ENCODE assay signal across 26 cellular contexts in the genomic region with DNA sequence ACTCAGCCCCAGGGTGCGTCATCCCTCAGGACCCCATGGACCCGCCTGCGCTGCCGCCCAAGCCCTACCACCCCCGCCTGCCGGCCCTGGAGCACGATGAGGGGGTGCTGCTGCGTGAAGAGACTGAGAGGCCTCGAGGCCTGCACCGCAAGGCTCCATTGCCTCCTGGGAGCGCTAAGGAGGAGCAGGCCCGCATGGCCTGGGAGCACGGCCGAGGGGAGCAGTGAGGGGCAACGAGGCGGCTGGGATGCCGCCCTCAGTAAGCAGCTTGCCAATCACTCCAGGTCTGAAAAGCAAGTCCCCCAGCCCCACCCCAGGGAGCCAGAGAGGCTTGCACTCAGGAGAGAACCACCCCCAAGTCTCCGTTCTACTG. TPM values are rescaled to one million over a fixed set of nuclear protein-coding genes. Genes with fewer than 3 reads are reported as not detected.
DNase-seq lines count a peak whose midpoint lies in the region; ATAC-seq, FAIRE-seq and TF ChIP-seq lines count a peak whose summit lies in the region.
"Had no signal": no experiment of that assay in that cellular context is flagged by ENCODE, and none has a peak within 500 bp of the region (broad histone marks: within the 10 kb centered on the region; RNA-seq: fewer than 3 reads in every experiment).

No MANE protein-coding gene starts in this region.

- H3K79me2 ChIP-seq in osteoblast (ENCODE audit: insufficient read depth, low read length): peaks cover 29% of the 10 kb centered on the region

- no peak for TF ChIP-seq POLR2A in stomach (IDR thresholded peaks at IDR 0.05)

- peak; percentile 36 for DNase-seq in activated CD8-positive, alpha-beta memory T cell treated with anti-CD3 and anti-CD28 coated beads, Interleukin-2, amount 50 U/mL, for 48 hours
- DNase-seq in activated CD8-positive, alpha-beta memory T cell treated with anti-CD3 and anti-CD28 coated beads, Interleukin-2, amount 50 U/mL, for 4 hours: no peak
- peak; percentile 54 for DNase-seq in RWPE2 (ENCODE audit: low spot score)
- peak; percentile 78 for DNase-seq in mesenteric fat pad (ENCODE audit: low spot score)
- DNase-seq in osteoblast (ENCODE audit: insufficient read length, low spot score, missing footprints): peak; percentile 30
- DNase-seq in GM19239 (ENCODE audit: insufficient read length, low spot score): no peak
- DNase-seq in C1 segment of cervical spinal cord (lab: John Stamatoyannopoulos, UW): no peak
- no peak for DNase-seq in stomach
- DNase-seq: 8988T; ACHN; AML-193; BE2C; Calu3; CD4-positive, alpha-beta memory T cell; COR-L47; DMS53; DMS79 treated with DMSO at 0.1 percent for 48 hours; GF-D8; GM23248; H7; HCEC 1CT had no signal

- H3K4me2 ChIP-seq in osteoblast (ENCODE audit: insufficient read depth, low read length): no peak overlapping the region
- H3K4me2 ChIP-seq: A549 had no signal

- H3K27me3 ChIP-seq in RWPE2 (ENCODE audit: insufficient read depth, poor library complexity, severe bottlenecking) (no peaks in the 10 kb centered on the region), osteoblast (ENCODE audit: insufficient read depth, low read length) (no peaks in the 10 kb centered on the region), stomach (no peaks in the 10 kb centered on the region)
- H3K27me3 ChIP-seq: BE2C; BLaER1 treated with 17β-estradiol and CSF1 and Interleukin-3, amounts not matched to agents 10 nM and 100 nM had no signal

- TF ChIP-seq CTCF in RWPE2 (IDR thresholded peaks at IDR 0.05; ENCODE audit: poor library complexity, severe bottlenecking) (no peak), osteoblast (IDR thresholded peaks at IDR 0.05; ENCODE audit: extremely low read depth, low read depth, low read length) (no peak), stomach (IDR thresholded peaks at IDR 0.05) (no peak)

- H3K36me3 ChIP-seq in RWPE2 (ENCODE audit: low read depth) (peaks cover 15% of the 10 kb centered on the region), osteoblast (ENCODE audit: insufficient read depth, low read length) (peaks cover under 1% of the 10 kb centered on the region), stomach (peaks cover 0 to 4% (median 0%) of the 10 kb centered on the region in 4 donors)
- H3K36me3 ChIP-seq: BE2C had no signal

- no peak for ATAC-seq in RWPE2 (ENCODE audit: low read depth)
- ATAC-seq: A549 had no signal

- H3K9me3 ChIP-seq in RWPE2 (ENCODE audit: severe bottlenecking) (no peaks in the 10 kb centered on the region), osteoblast (ENCODE audit: low read depth, low read length) (no peaks in the 10 kb centered on the region), stomach (no peaks in the 10 kb centered on the region)
- H3K9me3 ChIP-seq: A549; BE2C; BLaER1 treated with 17β-estradiol and CSF1 and Interleukin-3, amounts not matched to agents 10 nM and 100 nM had no signal

- no peak for FAIRE-seq in GM19239 (lab: Jason Lieb, UNC)
- FAIRE-seq: A549, GM12891, GM18507, H1 had no signal

- peaks cover 3% of the 10 kb centered on the region for H3K4me1 ChIP-seq in RWPE2 (ENCODE audit: insufficient read depth, poor library complexity, severe bottlenecking)
- H3K4me1 ChIP-seq in osteoblast (ENCODE audit: insufficient read depth, low read length): peaks cover 11% of the 10 kb centered on the region
- peaks cover 15 to 25% (median 24%) of the 10 kb centered on the region in 4 donors for H3K4me1 ChIP-seq in stomach
- H3K4me1 ChIP-seq: BE2C had no signal

- TF ChIP-seq EP300 in stomach (IDR thresholded peaks at IDR 0.05): no peak

- no peak overlapping the region for H3K4me3 ChIP-seq in RWPE2 (ENCODE audit: severe bottlenecking)
- no peak overlapping the region for H3K4me3 ChIP-seq in osteoblast (ENCODE audit: insufficient read depth, low read length)
- H3K4me3 ChIP-seq in stomach: no peak overlapping the region
- H3K4me3 ChIP-seq: A549; BLaER1 treated with 17β-estradiol and CSF1 and Interleukin-3, amounts not matched to agents 10 nM and 100 nM; GM23248 had no signal

- H3K27ac ChIP-seq in RWPE2 (ENCODE audit: poor library complexity, severe bottlenecking) (no peak overlapping the region), osteoblast (ENCODE audit: low read depth, low read length) (no peak overlapping the region), stomach (no peak overlapping the region)
- H3K27ac ChIP-seq: A549, GM23248 had no signal

- H4K20me1 ChIP-seq in osteoblast (ENCODE audit: insufficient read depth, low read length): no peaks in the 10 kb centered on the region

- 90 to 95% (median 94%) methylated on average over 9 to 18 of the region's 18 CpGs for WGBS in stomach, 5 donors

- intact Hi-C loops in stomach (cut with DNase I; ENCODE audit: low total_unique reads): loop anchor here (10.0 kb wide), 1 partner anchor 757 kb away; no protein-coding TSS in a partner anchor

- no peak overlapping the region for H2AFZ ChIP-seq in osteoblast (ENCODE audit: low read length)
- H2AFZ ChIP-seq: GM23248 had no signal

RNA-seq across cellular contexts. Expression of a gene that starts 3.8 kb away (rescaled TPM):
- 87.8 TPM for total RNA-seq in mesenteric fat pad
- total RNA-seq in osteoblast: 37.3 and 40.4 TPM in 2 replicates
- total RNA-seq in stomach: 10 to 100 TPM in 3 of 5 donors, 1 to 10 TPM in 1, under 1 TPM in 1; 0.58 to 76.4 (median 30.4) TPM
- 10 to 100 TPM; 31.8 to 57.9 (median 47.2) TPM for polyA plus RNA-seq in stomach

RNA-seq across cellular contexts. Expression of a gene that starts 9.8 kb away (rescaled TPM):
- 28.0 TPM for total RNA-seq in mesenteric fat pad
- total RNA-seq in osteoblast: 42.4 and 48.9 TPM in 2 replicates
- total RNA-seq in stomach: 10 to 100 TPM; 15.8 to 34.5 (median 18.3) TPM
- 10 to 100 TPM in 2 of 3 donors, 1 to 10 TPM in 1; 9.3 to 12.4 (median 10.5) TPM for polyA plus RNA-seq in stomach

Comparison
In these comparisons a context has a peak if more than half of its experiments do, and no peak if none do; other contexts are left out.
1. DNase-seq: peak in activated CD8-positive, alpha-beta memory T cell treated with anti-CD3 and anti-CD28 coated beads, Interleukin-2, amount 50 U/mL, for 48 hours (single experiment), RWPE2 (single experiment), mesenteric fat pad (single experiment) and osteoblast (single experiment); none in activated CD8-positive, alpha-beta memory T cell treated with anti-CD3 and anti-CD28 coated beads, Interleukin-2, amount 50 U/mL, for 4 hours (single experiment), GM19239 (single experiment), C1 segment of cervical spinal cord (0 of 14) and stomach (single experiment).